In the genomic region with DNA sequence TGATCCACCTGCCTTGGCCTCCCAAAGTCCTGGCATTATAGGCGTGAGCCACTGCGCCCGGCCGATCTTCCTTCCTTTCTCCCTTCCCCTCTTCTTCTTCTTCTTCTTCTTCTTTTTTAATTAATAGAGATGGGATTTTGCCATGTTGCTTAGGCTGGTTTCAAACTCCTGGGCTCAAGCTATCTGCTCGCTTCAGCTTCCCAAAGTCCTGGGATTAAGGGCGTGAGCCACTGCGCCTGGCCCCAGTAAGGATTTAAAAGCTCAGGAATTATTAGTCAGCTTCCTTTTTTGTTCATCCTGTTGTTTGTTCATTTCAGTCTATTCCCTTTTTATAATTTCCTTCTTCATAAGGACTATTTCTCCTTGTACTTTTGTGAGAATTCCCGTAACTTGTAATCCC, we compare ENCODE assay signal across 19 cellular contexts. TPM values are rescaled to one million over a fixed set of nuclear protein-coding genes. Genes with fewer than 3 reads are reported as not detected.
A peak's percentile ranks its signal among the peaks of the same experiment; 100 is the strongest.
DNase-seq lines count a peak whose midpoint lies in the region; ATAC-seq, FAIRE-seq and TF ChIP-seq lines count a peak whose summit lies in the region.
"Had no signal": no experiment of that assay in that cellular context is flagged by ENCODE, and none has a peak within 500 bp of the region (broad histone marks: within the 10 kb centered on the region; RNA-seq: fewer than 3 reads in every experiment).

No MANE protein-coding gene starts in this region.

- no peak overlapping the region for H4K5ac ChIP-seq in mesendoderm (ENCODE audit: low read length)

- BruUV-seq in PC-3 (replicated peaks; lab: Mats Ljungman, UMichigan): TSS peak; percentile 40

- no peak overlapping the region for H3K56ac ChIP-seq in mesendoderm (ENCODE audit: low read length)

- no peaks in the 10 kb centered on the region for H3K79me2 ChIP-seq in PC-3 (ENCODE audit: low read length)
- H3K79me2 ChIP-seq in mesendoderm (ENCODE audit: control insufficient read depth, insufficient read depth, low read length): no peaks in the 10 kb centered on the region

- H3K9me3 Mint-ChIP-seq in activated CD4-positive, alpha-beta T cell treated with anti-CD3 and anti-CD28 coated beads, Interleukin-2, amount 10 ng/mL, durations not matched to agents 7 days and 5 days: no peaks in the 10 kb centered on the region
- H3K9me3 Mint-ChIP-seq: CD4-positive, alpha-beta T cell had no signal

- intact Hi-C loops in PC-3 (cut with micrococcal nuclease) (no loop called here), kidney (cut with DNase I) (no loop called here)

- H2AFZ ChIP-seq in PC-3 (ENCODE audit: low read length): no peak overlapping the region

- H3K4ac ChIP-seq in mesendoderm (ENCODE audit: low read depth, low read length): no peak overlapping the region

- H3K9ac ChIP-seq in PC-3 (ENCODE audit: low read length): no peak overlapping the region
- H3K9ac ChIP-seq in kidney (ENCODE audit: low read length in 2 of 2): no peak overlapping the region
- no peak overlapping the region for H3K9ac ChIP-seq in mesendoderm (ENCODE audit: low read length)
- H3K9ac ChIP-seq: KMS-11 had no signal

- no peak overlapping the region for H3K27ac Mint-ChIP-seq in activated CD4-positive, alpha-beta T cell treated with anti-CD3 and anti-CD28 coated beads, Interleukin-2, amount 10 ng/mL, durations not matched to agents 7 days and 5 days
- H3K27ac Mint-ChIP-seq: CD4-positive, alpha-beta T cell had no signal

- H3K23ac ChIP-seq in mesendoderm (ENCODE audit: low read length): no peak overlapping the region

- H3K18ac ChIP-seq in mesendoderm (ENCODE audit: low read length): no peak overlapping the region

- H4K8ac ChIP-seq in mesendoderm (ENCODE audit: low read depth, low read length): no peak overlapping the region

- no peaks in the 10 kb centered on the region for H3K27me3 ChIP-seq in PC-3 (ENCODE audit: low read length)
- peaks cover 9% of the 10 kb centered on the region for H3K27me3 ChIP-seq in mesendoderm (ENCODE audit: insufficient read depth, low read length, poor library complexity)

- FAIRE-seq in kidney (lab: Jason Lieb, UNC): no peak
- FAIRE-seq: RCC 7860 had no signal

- H3F3A ChIP-seq in PC-3 (ENCODE audit: low read length, unreplicated experiment): no peaks in the 10 kb centered on the region

- H3K4me2 ChIP-seq in PC-3 (ENCODE audit: low read length) (peak overlapping the region; percentile 3; the same call in 1 of the 2 replicates), mesendoderm (ENCODE audit: low read length) (no peak overlapping the region)
- H3K4me2 ChIP-seq: KMS-11 had no signal

- CTCF ChIA-PET in PC-3 (lab: Charles Lee): interaction anchor here (0.6 to 0.7 kb wide), 2 partner anchors 23 to 25 kb away, joined by 3 to 5 read pairs; no protein-coding TSS in a partner anchor
- CTCF ChIA-PET in activated CD4-positive, alpha-beta T cell treated with anti-CD3 and anti-CD28 coated beads, Interleukin-2, amount 10 ng/mL, durations not matched to agents 7 days and 5 days (lab: Charles Lee): interaction anchor here (1.1 to 2.6 kb wide), 2 partner anchors 8 to 69 kb away, joined by 4 to 6 read pairs; a partner anchor contains a TSS

- no peaks in the 10 kb centered on the region for H3K79me1 ChIP-seq in mesendoderm (ENCODE audit: low read length)

- H2BK5ac ChIP-seq in mesendoderm (ENCODE audit: low read length): no peak overlapping the region

- H3K36me3 Mint-ChIP-seq in activated CD4-positive, alpha-beta T cell treated with anti-CD3 and anti-CD28 coated beads, Interleukin-2, amount 10 ng/mL, durations not matched to agents 7 days and 5 days (ENCODE audit: low read depth): peaks cover under 1% of the 10 kb centered on the region

- no peak overlapping the region for H2BK120ac ChIP-seq in mesendoderm (ENCODE audit: low read depth, low read length)

- POLR2A ChIA-PET in PC-3 (lab: Charles Lee; ENCODE audit: unreplicated experiment): interaction anchor here (0.7 kb wide), 1 partner anchor 56 kb away, joined by 3 read pairs; no protein-coding TSS in a partner anchor
- POLR2A ChIA-PET in activated CD4-positive, alpha-beta T cell treated with anti-CD3 and anti-CD28 coated beads, Interleukin-2, amount 10 ng/mL, durations not matched to agents 7 days and 5 days (lab: Charles Lee): no interaction called here

- peaks cover 42% of the 10 kb centered on the region for H3K4me1 ChIP-seq in PC-3 (ENCODE audit: insufficient read depth, low read length)
- H3K4me1 ChIP-seq in kidney (ENCODE audit: control insufficient read depth in 1 of 2, insufficient read depth in 1 of 2, low read depth in 1 of 2, low read length in 2 of 2): peaks cover 0 to 3% of the 10 kb centered on the region in 2 donors
- H3K4me1 ChIP-seq in mesendoderm (ENCODE audit: control insufficient read depth, low read depth, low read length): peaks cover 2% of the 10 kb centered on the region

- TF ChIP-seq CTCF in PC-3 (conservative IDR thresholded peaks at IDR 0.05; ENCODE audit: low read depth, low read length) (no peak), fibroblast of villous mesenchyme (IDR thresholded peaks at IDR 0.05; ENCODE audit: insufficient read depth, low read depth, low read length) (no peak), kidney (IDR thresholded peaks at IDR 0.05; ENCODE audit: borderline replicate concordance, extremely low read depth, insufficient read depth) (no peak)

- no peak overlapping the region for H2BK15ac ChIP-seq in mesendoderm (replicated peaks; ENCODE audit: low read depth)

- no peaks in the 10 kb centered on the region for H4K20me1 ChIP-seq in PC-3 (ENCODE audit: low read length)

- H3K9me3 ChIP-seq in PC-3 (ENCODE audit: low read length) (no peaks in the 10 kb centered on the region), kidney (ENCODE audit: control insufficient read depth in 1 of 2, low read length in 2 of 2) (no peaks in the 10 kb centered on the region)

- H3K36me3 ChIP-seq in PC-3 (ENCODE audit: low read depth, low read length) (no peaks in the 10 kb centered on the region), kidney (ENCODE audit: control insufficient read depth in 1 of 2, insufficient read depth in 2 of 2, low read length in 2 of 2) (no peaks in the 10 kb centered on the region), mesendoderm (ENCODE audit: control insufficient read depth, insufficient read depth, low read length) (no peaks in the 10 kb centered on the region)

- H3K4me3 ChIP-seq in PC-3 (ENCODE audit: low read length): no peak overlapping the region
- H3K4me3 ChIP-seq in fibroblast of villous mesenchyme (ENCODE audit: low read depth, low read length): no peak overlapping the region
- H3K4me3 ChIP-seq in kidney (ENCODE audit: low read length in 2 of 2): no peak overlapping the region
- no peak overlapping the region for H3K4me3 ChIP-seq in mesendoderm (ENCODE audit: low read length)

- ATAC-seq in PC-3: no peak
- ATAC-seq: HCT116 had no signal

- no peak overlapping the region for H2AK5ac ChIP-seq in mesendoderm (ENCODE audit: low read length)

- H3K4me3 Mint-ChIP-seq in activated CD4-positive, alpha-beta T cell treated with anti-CD3 and anti-CD28 coated beads, Interleukin-2, amount 10 ng/mL, durations not matched to agents 7 days and 5 days: no peak overlapping the region
- H3K4me3 Mint-ChIP-seq: CD4-positive, alpha-beta T cell had no signal

- peaks cover 11% of the 10 kb centered on the region for H3K27me3 Mint-ChIP-seq in activated CD4-positive, alpha-beta T cell treated with anti-CD3 and anti-CD28 coated beads, Interleukin-2, amount 10 ng/mL, durations not matched to agents 7 days and 5 days
- H3K27me3 Mint-ChIP-seq: CD4-positive, alpha-beta T cell had no signal

- peaks cover 27% of the 10 kb centered on the region for H3K4me1 Mint-ChIP-seq in activated CD4-positive, alpha-beta T cell treated with anti-CD3 and anti-CD28 coated beads, Interleukin-2, amount 10 ng/mL, durations not matched to agents 7 days and 5 days

- WGBS in mesendoderm (ENCODE audit: extremely low coverage, insufficient coverage, low lambda C conversion rate): no CpG with 5 or more reads among the region's 8 CpGs

- peak overlapping the region; percentile 22; the same call in 1 of the 2 replicates for H3K27ac ChIP-seq in PC-3 (ENCODE audit: low read length)
- H3K27ac ChIP-seq in kidney (ENCODE audit: low read depth in 2 of 2, low read length in 2 of 2): no peak overlapping the region
- H3K27ac ChIP-seq in mesendoderm (ENCODE audit: low read depth, low read length): no peak overlapping the region
- H3K27ac ChIP-seq: KMS-11 had no signal

- no peaks in the 10 kb centered on the region for H3K9me2 ChIP-seq in PC-3 (replicated peaks; ENCODE audit: low read length)

- DNase-seq in A172 (ENCODE audit: low spot score): peak; percentile 5
- peak; percentile 56 for DNase-seq in ELR (ENCODE audit: low read depth)
- DNase-seq in PC-3: peak; percentile 39
- DNase-seq in fibroblast of villous mesenchyme (ENCODE audit: low read depth): peak; percentile 87
- DNase-seq in T-helper 1 cell: no peak
- DNase-seq in kidney: no peak
- DNase-seq in activated CD4-positive, alpha-beta T cell treated with anti-CD3 and anti-CD28 coated beads, Interleukin-2, amount 10 ng/mL, durations not matched to agents 7 days and 5 days: no peak
- DNase-seq in mesendoderm: no peak
- DNase-seq: Calu3; CD4-positive, alpha-beta T cell; MM.1S; NCI-H1105; NCI-H187; NCI-H446 treated with DMSO at 0.1 percent for 48 hours; NCI-H748 treated with DMSO at 0.1 percent for 48 hours; SHP77 had no signal

RNA-seq across cellular contexts. Expression of a gene that starts 32.7 kb away (rescaled TPM):
- total RNA-seq in A172 (2014; rRNA removed; shearing (Covaris generic)): 0.10 TPM in 1 of 2 replicates, not detected in the other
- total RNA-seq in PC-3 (2014; rRNA removed): 1.1 and 2.4 TPM in 2 replicates
- total RNA-seq in fibroblast of villous mesenchyme: 4.5 and 8.6 TPM in 2 replicates
- total RNA-seq in kidney: 3.1 TPM
- 0.52 TPM for polyA plus RNA-seq in kidney (ENCODE audit: insufficient read depth, low read depth, low replicate concordance)
- total RNA-seq in activated CD4-positive, alpha-beta T cell treated with anti-CD3 and anti-CD28 coated beads, Interleukin-2, amount 10 ng/mL, durations not matched to agents 7 days and 5 days: 1 to 10 TPM; 1.5 to 2.1 TPM
- 1.2 TPM for polyA plus RNA-seq in mesendoderm (2013, experiment 1 of 2)
- polyA plus RNA-seq in mesendoderm (2013, experiment 2 of 2): 1.3 TPM

Comparison
In these comparisons a context has a peak if more than half of its experiments do, and no peak if none do; other contexts are left out.
1. DNase-seq: peak in A172 (single experiment), ELR (single experiment), PC-3 (single experiment) and fibroblast of villous mesenchyme (single experiment); none in T-helper 1 cell (0 of 5), kidney (single experiment), activated CD4-positive, alpha-beta T cell treated with anti-CD3 and anti-CD28 coated beads, Interleukin-2, amount 10 ng/mL, durations not matched to agents 7 days and 5 days (single experiment) and mesendoderm (single experiment).